In the genomic region with DNA sequence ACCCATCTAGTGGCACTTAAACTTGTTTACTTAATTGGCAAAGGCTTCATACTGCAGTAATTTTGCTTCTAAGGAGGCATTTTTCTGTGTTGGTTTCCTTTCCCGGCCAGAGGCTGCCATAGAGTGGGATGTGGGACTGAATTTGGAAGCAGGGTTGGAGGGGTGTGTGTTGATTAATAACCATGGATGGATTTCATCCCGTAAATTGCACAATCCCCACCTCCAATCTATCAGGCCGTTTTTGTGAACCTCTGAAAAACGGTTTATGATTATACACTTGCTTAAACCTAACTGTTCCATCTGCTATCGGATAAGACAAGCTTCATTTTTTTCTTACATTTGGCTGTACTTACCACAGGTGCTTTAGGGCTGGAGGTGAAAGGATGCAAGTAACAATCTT, we compare ENCODE assay signal across 9 cellular contexts. TPM values are rescaled to one million over a fixed set of nuclear protein-coding genes. Genes with fewer than 3 reads are reported as not detected.
A peak's percentile ranks its signal among the peaks of the same experiment; 100 is the strongest.
DNase-seq lines count a peak whose midpoint lies in the region; ATAC-seq and TF ChIP-seq lines count a peak whose summit lies in the region.
"Had no signal": no experiment of that assay in that cellular context is flagged by ENCODE, and none has a peak within 500 bp of the region (broad histone marks: within the 10 kb centered on the region; RNA-seq: fewer than 3 reads in every experiment).

No MANE protein-coding gene starts in this region.

- intact Hi-C loops in esophagus muscularis mucosa (cut with DNase I) = loop anchor here (10.0 kb wide), 1 partner anchor 262 kb away; a partner anchor contains a TSS
- intact Hi-C loops in prostate gland (cut with DNase I) = loop anchor here (5.0 kb wide), 1 partner anchor 260 kb away; a partner anchor contains a TSS

- H3K4me1 ChIP-seq in esophagus muscularis mucosa = peaks cover 33 to 45% (median 42%) of the 10 kb centered on the region in 4 donors
- H3K4me1 ChIP-seq in prostate gland (replicated peaks) = peaks cover 12% of the 10 kb centered on the region

- peak; percentile 16 for DNase-seq in G401 (ENCODE audit: low spot score)
- peak; percentile 78 for DNase-seq in OCI-M1 (lab: John Stamatoyannopoulos, UW)
- no peak for DNase-seq in esophagus muscularis mucosa (ENCODE audit: extremely low spot score)
- DNase-seq in prostate gland (ENCODE audit: low spot score) = no peak
- no peak for DNase-seq in hypothalamus (lab: John Stamatoyannopoulos, UW)
- DNase-seq in cerebellum (ENCODE audit: low spot score) = no peak
- DNase-seq in stimulated activated CD4-positive, alpha-beta T cell treated with anti-CD3 and anti-CD28 coated beads, Interleukin-4, amount 100 ng/mL, for 1 hour = no peak
- DNase-seq: small intestine had no signal

- H3K36me3 ChIP-seq in esophagus muscularis mucosa (peaks cover 0 to 19% (median 4%) of the 10 kb centered on the region in 4 donors), prostate gland (no peaks in the 10 kb centered on the region)

- peak overlapping the region in 3 of 4 donors; percentile 86 to 94 (median 90) for H3K27ac ChIP-seq in esophagus muscularis mucosa (replicated peaks in 1 of 4)
- H3K27ac ChIP-seq in prostate gland = peak overlapping the region in 1 of 2 donors; percentile 83

- no peak for TF ChIP-seq CTCF in esophagus muscularis mucosa (IDR thresholded peaks at IDR 0.05)
- no peak for TF ChIP-seq CTCF in prostate gland (IDR thresholded peaks at IDR 0.05)

- in situ Hi-C loops in G401 (cut with HindIII; ENCODE audit: low sequenced_read_pairs) = no loop called here

- 25% methylated on average over 5 of the region's 5 CpGs for WGBS in esophagus muscularis mucosa
- WGBS in prostate gland = 42% methylated on average over 5 of the region's 5 CpGs

- TF ChIP-seq POLR2A in esophagus muscularis mucosa (IDR thresholded peaks at IDR 0.05; ENCODE audit: low read depth) (no peak), prostate gland (IDR thresholded peaks at IDR 0.05) (no peak)

- H3K27me3 ChIP-seq in esophagus muscularis mucosa (no peaks in the 10 kb centered on the region), prostate gland (replicated peaks; ENCODE audit: insufficient read depth) (no peaks in the 10 kb centered on the region)

- no peaks in the 10 kb centered on the region for H3K9me3 ChIP-seq in esophagus muscularis mucosa
- no peaks in the 10 kb centered on the region for H3K9me3 ChIP-seq in prostate gland

- no peak for ATAC-seq in HG03457 (IDR thresholded peaks at IDR 0.05; ENCODE audit: unreplicated experiment)

- peak overlapping the region; percentile 86 to 99 (median 94) for H3K4me3 ChIP-seq in esophagus muscularis mucosa
- peak overlapping the region; percentile 84 to 88 for H3K4me3 ChIP-seq in prostate gland

- TF ChIP-seq EP300 in esophagus muscularis mucosa (IDR thresholded peaks at IDR 0.05) = no peak

RNA-seq across cellular contexts. Expression of a gene that starts 1.3 kb away (rescaled TPM):
- 7.6 and 13.9 TPM in 2 replicates for total RNA-seq in G401 (2014; rRNA removed; shearing (Covaris generic))
- 10 to 100 TPM in 3 of 4 donors, 1 to 10 TPM in 1; 9.6 to 15.9 (median 12.7) TPM for total RNA-seq in esophagus muscularis mucosa
- 10 to 100 TPM; 17.5 to 20.6 TPM for total RNA-seq in prostate gland
- total RNA-seq in cerebellum = 9.6 TPM

RNA-seq across cellular contexts. Expression of a gene that starts 1.6 kb away (rescaled TPM):
- 7.0 and 7.1 TPM in 2 replicates for total RNA-seq in G401 (2014; rRNA removed; shearing (Covaris generic))
- total RNA-seq in esophagus muscularis mucosa (10 to 100 TPM; 14.2 to 26.2 (median 17.2) TPM), prostate gland (10 to 100 TPM in 1 of 2 donors, 1 to 10 TPM in 1; 7.7 to 17.3 TPM), cerebellum (35.1 TPM)

Comparison
In these comparisons a context has a peak if more than half of its experiments do, and no peak if none do; other contexts are left out.
1. DNase-seq: peak in G401 (single experiment) and OCI-M1 (single experiment); none in esophagus muscularis mucosa (single experiment), prostate gland (single experiment), hypothalamus (0 of 51), cerebellum (single experiment) and stimulated activated CD4-positive, alpha-beta T cell treated with anti-CD3 and anti-CD28 coated beads, Interleukin-4, amount 100 ng/mL, for 1 hour (single experiment).